In the genomic region with DNA sequence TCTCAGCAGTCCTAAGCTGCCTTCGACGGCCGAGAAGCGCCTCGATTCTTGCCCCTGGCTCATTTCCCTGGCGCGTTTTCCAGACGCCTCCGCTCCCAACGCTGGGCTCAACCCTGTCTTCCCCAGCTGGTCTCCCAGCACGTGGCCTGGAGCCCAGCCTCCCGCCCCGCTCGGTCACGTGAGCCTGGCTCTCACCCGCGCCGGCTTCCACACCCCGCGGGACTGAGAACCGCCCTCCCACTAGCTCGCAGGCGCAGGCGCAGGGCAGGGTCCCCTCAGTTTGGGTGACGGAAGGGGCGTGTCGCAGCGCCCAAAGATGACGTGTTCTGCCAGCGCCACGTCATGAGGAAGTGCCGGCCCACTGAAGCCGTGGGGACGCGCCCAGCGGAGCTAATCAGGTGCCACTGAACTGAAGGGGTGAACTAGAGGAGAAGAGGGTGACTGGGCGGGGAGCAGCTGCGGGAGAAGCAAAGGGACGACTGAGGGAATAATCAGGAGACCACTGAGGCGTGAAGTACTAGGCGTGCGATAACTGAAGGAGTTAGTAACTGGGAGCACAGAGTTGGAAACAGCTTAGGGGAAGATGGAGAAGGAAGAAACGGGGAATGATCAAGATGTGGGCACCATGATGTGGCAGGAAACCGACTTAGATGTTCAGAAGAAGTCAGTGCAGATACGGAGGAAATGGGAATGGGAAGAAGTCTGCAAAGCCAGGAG, we compare ENCODE assay signal across 8 cellular contexts. TPM values are rescaled to one million over a fixed set of nuclear protein-coding genes. Genes with fewer than 3 reads are reported as not detected.
A peak's percentile ranks its signal among the peaks of the same experiment; 100 is the strongest.
DNase-seq lines count a peak whose midpoint lies in the region; ATAC-seq and TF ChIP-seq lines count a peak whose summit lies in the region.

A gene with protein sequence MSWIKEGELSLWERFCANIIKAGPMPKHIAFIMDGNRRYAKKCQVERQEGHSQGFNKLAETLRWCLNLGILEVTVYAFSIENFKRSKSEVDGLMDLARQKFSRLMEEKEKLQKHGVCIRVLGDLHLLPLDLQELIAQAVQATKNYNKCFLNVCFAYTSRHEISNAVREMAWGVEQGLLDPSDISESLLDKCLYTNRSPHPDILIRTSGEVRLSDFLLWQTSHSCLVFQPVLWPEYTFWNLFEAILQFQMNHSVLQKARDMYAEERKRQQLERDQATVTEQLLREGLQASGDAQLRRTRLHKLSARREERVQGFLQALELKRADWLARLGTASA (plus strand): TSS at position 343 of the 717 bp plus-strand sequence. CDS start 625 bp downstream, outside the sequence.

- H3K27me3 Mint-ChIP-seq in type B pancreatic cell: no peaks in the 10 kb centered on the region

- peaks cover 20% of the 10 kb centered on the region for H3K36me3 ChIP-seq in adipocyte (ENCODE audit: control insufficient read depth, insufficient read depth, low read length, severe bottlenecking)

- peak within 1 kb of the TSS; percentile 100 for H3K4me3 Mint-ChIP-seq in type B pancreatic cell

- no peaks in the 10 kb centered on the region for H3K9me3 ChIP-seq in adipocyte (ENCODE audit: control insufficient read depth, low read length)

- H3K27me3 ChIP-seq in adipocyte (replicated peaks; ENCODE audit: control insufficient read depth, insufficient read depth, low read length): no peaks in the 10 kb centered on the region

- peaks cover 4% of the 10 kb centered on the region for H3K36me3 Mint-ChIP-seq in type B pancreatic cell

- H3K9ac ChIP-seq in adipocyte (ENCODE audit: low read length): peak within 1 kb of the TSS; percentile 94

- TF ChIP-seq CTCF in GM12875 (IDR thresholded peaks at IDR 0.05; ENCODE audit: borderline replicate concordance, insufficient read depth, low read depth, low read length) (no peak), type B pancreatic cell (conservative IDR thresholded peaks at IDR 0.05) (no peak)

- H3K27ac Mint-ChIP-seq in type B pancreatic cell: peak within 1 kb of the TSS; percentile 99

- peaks cover 12% of the 10 kb centered on the region for H3K4me1 Mint-ChIP-seq in type B pancreatic cell (ENCODE audit: unreplicated experiment)

- ATAC-seq in HG02798 (IDR thresholded peaks at IDR 0.05; ENCODE audit: poor library complexity, unreplicated experiment) (peak; percentile 99), Right ventricle myocardium superior (ENCODE audit: poor library complexity) (peak; percentile 100)

- H3K4me1 ChIP-seq in adipocyte (ENCODE audit: control insufficient read depth, insufficient read depth, low read length): peaks cover 44% of the 10 kb centered on the region

- DNase-seq in NCI-H1436 (lab: John Stamatoyannopoulos, UW) (peak; percentile 98), T follicular helper cell (ENCODE audit: low read depth) (peak; percentile 97), adipocyte (ENCODE audit: low read depth) (peak; percentile 100), Right ventricle myocardium superior (peak; percentile 99), pons (ENCODE audit: low spot score) (peak; percentile 96), type B pancreatic cell (ENCODE audit: extremely low spot score, unreplicated experiment) (peak; percentile 99)

- intact Hi-C loops in Right ventricle myocardium superior (cut with DNase I): no loop called here

- H3K9me3 Mint-ChIP-seq in type B pancreatic cell: no peaks in the 10 kb centered on the region

- H3K4me3 ChIP-seq in GM12875 (ENCODE audit: low read depth, low read length) (peak within 1 kb of the TSS; percentile 62), adipocyte (ENCODE audit: low read length) (peak within 1 kb of the TSS; percentile 98)

RNA-seq across cellular contexts. Expression of the gene that starts here (rescaled TPM):
- total RNA-seq in Right ventricle myocardium superior: 23.7 TPM
- total RNA-seq in type B pancreatic cell (ENCODE audit: low replicate concordance): 46.5 and 68.6 TPM in 2 replicates

Comparison
In these comparisons a context has a peak if more than half of its experiments do, and no peak if none do; other contexts are left out.
1. Peak in every context shown above with its lines: DNase-seq, ATAC-seq and H3K4me3 ChIP-seq.